ENCODE assay signal across 8 cellular contexts in the genomic region with DNA sequence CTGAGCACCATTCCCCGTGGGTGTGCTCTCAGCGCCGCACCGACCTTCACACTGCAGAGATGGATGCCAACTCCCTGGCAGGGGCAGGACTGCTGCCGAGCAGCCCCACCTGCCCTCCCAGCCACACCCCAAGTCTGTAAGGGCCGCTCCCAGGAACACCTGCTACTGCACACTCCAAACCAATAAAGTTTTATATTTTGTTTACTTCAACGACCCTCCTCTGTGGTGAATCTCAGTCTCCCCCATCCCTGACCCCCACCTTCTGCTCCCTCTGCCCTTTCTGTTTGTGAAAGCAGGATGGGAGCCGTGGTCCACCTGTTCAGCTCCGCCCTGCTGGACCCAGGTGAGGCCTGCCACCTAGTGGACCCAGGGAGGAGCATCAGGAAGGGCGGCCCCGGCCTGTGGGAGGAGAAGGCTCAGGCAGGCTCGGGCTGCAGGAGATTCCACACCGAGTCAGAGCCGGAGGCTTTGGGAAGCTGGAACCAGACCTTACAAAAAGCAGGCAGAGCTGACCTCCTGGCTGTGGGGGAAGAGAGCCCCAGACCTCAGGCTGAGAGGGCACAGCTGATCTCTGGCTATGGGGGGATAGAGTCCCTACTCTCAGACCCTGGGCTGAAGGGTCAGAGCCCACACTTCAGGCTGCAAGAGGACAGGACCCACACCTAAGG. TPM values are rescaled to one million over a fixed set of nuclear protein-coding genes. Genes with fewer than 3 reads are reported as not detected.
A peak's percentile ranks its signal among the peaks of the same experiment; 100 is the strongest.
DNase-seq lines count a peak whose midpoint lies in the region; ATAC-seq and TF ChIP-seq lines count a peak whose summit lies in the region.

No MANE protein-coding gene starts in this region.

- TF ChIP-seq CTCF in HCT116 (IDR thresholded peaks at IDR 0.05 in 2 of 3, conservative IDR thresholded peaks at IDR 0.05 in 1 of 3; ENCODE audit: borderline replicate concordance in 1 of 3, insufficient read depth in 1 of 3, low read depth in 2 of 3, low read length in 2 of 3) = peak; percentile 91 to 95 (median 93)

- no TSS peak for BruUV-seq in HCT116 (replicated peaks; lab: Mats Ljungman, UMichigan)

- peak; percentile 99 for TF ChIP-seq RAD21 in HCT116 (IDR thresholded peaks at IDR 0.05; ENCODE audit: low read depth)

- ATAC-seq in HCT116 (peak; percentile 98), GM21360 (IDR thresholded peaks at IDR 0.05; ENCODE audit: unreplicated experiment) (no peak)

- no peak overlapping the region for H3K9ac ChIP-seq in HCT116 (ENCODE audit: low read length)

- H3K27ac ChIP-seq in HCT116 (ENCODE audit: low read depth, low read length) = no peak overlapping the region

- H3K4me2 ChIP-seq in HCT116 (ENCODE audit: low read length) = peak overlapping the region; percentile 68

- no peak overlapping the region for H3K4me3 ChIP-seq in HCT116 (replicated peaks in 1 of 2; ENCODE audit: low read depth in 1 of 2, low read length in 2 of 2)

- POLR2A ChIA-PET in HCT116 (lab: Charles Lee) = no interaction called here

- RAD21 ChIA-PET in HCT116 (lab: Charles Lee; ENCODE audit: low non-redundant PET in 1 of 2, low total read pairs in 2 of 2, uncharacterized antibody in 2 of 2, unreplicated experiment in 2 of 2) = interaction anchor here in 1 of 2 experiments (1.2 kb wide), 1 partner anchor 145 kb away, joined by 5 read pairs; no protein-coding TSS in a partner anchor

- no peaks in the 10 kb centered on the region for H3K9me2 ChIP-seq in HCT116 (ENCODE audit: insufficient read depth)

- H3K79me2 ChIP-seq in HCT116 (ENCODE audit: insufficient read depth, low read length) = no peaks in the 10 kb centered on the region

- H3K9me3 ChIP-seq in HCT116 (ENCODE audit: control insufficient read depth in 1 of 2, insufficient read depth in 1 of 2, low read depth in 1 of 2, low read length in 2 of 2) = no peaks in the 10 kb centered on the region

- intact Hi-C loops in HCT116 (cut with micrococcal nuclease) = loop anchor here (1.0 kb wide), 1 partner anchor 146 kb away; no protein-coding TSS in a partner anchor

- TF ChIP-seq POLR2A in HCT116 (IDR thresholded peaks at IDR 0.05; ENCODE audit: borderline replicate concordance, extremely low read depth, insufficient read depth, insufficient read length) = no peak

- H3K27me3 ChIP-seq in HCT116 (ENCODE audit: insufficient read depth, low read length) = no peaks in the 10 kb centered on the region

- CTCF ChIA-PET in HCT116 (lab: Charles Lee) = interaction anchor here (0.6 to 2.0 kb wide), 9 partner anchors 10 to 148 kb away, joined by 3 to 13 read pairs (median 4); no protein-coding TSS in a partner anchor

- peak; percentile 28 for DNase-seq in COLO829 (ENCODE audit: low spot score)
- peak; percentile 53 for DNase-seq in HCT116 (ENCODE audit: low read depth, low spot score)
- peak; percentile 78 for DNase-seq in NCI-H2171 (lab: John Stamatoyannopoulos, UW)
- DNase-seq in activated CD4-positive, CD25-positive, alpha-beta regulatory T cell (lab: John Stamatoyannopoulos, UW) = peak; percentile 23 to 47 (median 31)
- peak; percentile 49 for DNase-seq in central memory CD4-positive, alpha-beta T cell
- DNase-seq in left kidney (ENCODE audit: low read depth, low spot score) = peak; percentile 95
- DNase-seq in stimulated activated CD4-positive, alpha-beta T cell treated with anti-CD3 and anti-CD28 coated beads, Interleukin-2, amount 100 ng/mL, for 48 hours = peak; percentile 59 to 71

- no peaks in the 10 kb centered on the region for H3K36me3 ChIP-seq in HCT116 (ENCODE audit: control insufficient read depth in 1 of 2, insufficient read depth in 2 of 2, low read length in 2 of 2)

- H3K4me1 ChIP-seq in HCT116 (ENCODE audit: control insufficient read depth in 1 of 2, insufficient read depth in 2 of 2, low read length in 2 of 2) = peaks cover 3 to 10% of the 10 kb centered on the region in 2 experiments; a peak in 3 of 4 replicates

- no peak overlapping the region for H2AFZ ChIP-seq in HCT116 (ENCODE audit: low read depth, low read length, poor library complexity, severe bottlenecking)

- no peaks in the 10 kb centered on the region for H4K20me1 ChIP-seq in HCT116 (ENCODE audit: insufficient read depth)

TF ChIP-seq in HCT116, 20 proteins besides CTCF, POLR2A, EP300 and RAD21:
- TF ChIP-seq, protein P1, sequence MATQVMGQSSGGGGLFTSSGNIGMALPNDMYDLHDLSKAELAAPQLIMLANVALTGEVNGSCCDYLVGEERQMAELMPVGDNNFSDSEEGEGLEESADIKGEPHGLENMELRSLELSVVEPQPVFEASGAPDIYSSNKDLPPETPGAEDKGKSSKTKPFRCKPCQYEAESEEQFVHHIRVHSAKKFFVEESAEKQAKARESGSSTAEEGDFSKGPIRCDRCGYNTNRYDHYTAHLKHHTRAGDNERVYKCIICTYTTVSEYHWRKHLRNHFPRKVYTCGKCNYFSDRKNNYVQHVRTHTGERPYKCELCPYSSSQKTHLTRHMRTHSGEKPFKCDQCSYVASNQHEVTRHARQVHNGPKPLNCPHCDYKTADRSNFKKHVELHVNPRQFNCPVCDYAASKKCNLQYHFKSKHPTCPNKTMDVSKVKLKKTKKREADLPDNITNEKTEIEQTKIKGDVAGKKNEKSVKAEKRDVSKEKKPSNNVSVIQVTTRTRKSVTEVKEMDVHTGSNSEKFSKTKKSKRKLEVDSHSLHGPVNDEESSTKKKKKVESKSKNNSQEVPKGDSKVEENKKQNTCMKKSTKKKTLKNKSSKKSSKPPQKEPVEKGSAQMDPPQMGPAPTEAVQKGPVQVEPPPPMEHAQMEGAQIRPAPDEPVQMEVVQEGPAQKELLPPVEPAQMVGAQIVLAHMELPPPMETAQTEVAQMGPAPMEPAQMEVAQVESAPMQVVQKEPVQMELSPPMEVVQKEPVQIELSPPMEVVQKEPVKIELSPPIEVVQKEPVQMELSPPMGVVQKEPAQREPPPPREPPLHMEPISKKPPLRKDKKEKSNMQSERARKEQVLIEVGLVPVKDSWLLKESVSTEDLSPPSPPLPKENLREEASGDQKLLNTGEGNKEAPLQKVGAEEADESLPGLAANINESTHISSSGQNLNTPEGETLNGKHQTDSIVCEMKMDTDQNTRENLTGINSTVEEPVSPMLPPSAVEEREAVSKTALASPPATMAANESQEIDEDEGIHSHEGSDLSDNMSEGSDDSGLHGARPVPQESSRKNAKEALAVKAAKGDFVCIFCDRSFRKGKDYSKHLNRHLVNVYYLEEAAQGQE (IDR thresholded peaks at IDR 0.05; ENCODE audit: low read depth) = no peak
- no peak for TF ChIP-seq FOSL1 (IDR thresholded peaks at IDR 0.05; ENCODE audit: low read depth)
- TF ChIP-seq JUND (IDR thresholded peaks at IDR 0.05) = no peak
- no peak for TF ChIP-seq POLR2AphosphoS5 (IDR thresholded peaks at IDR 0.05; ENCODE audit: low read depth, low read length)
- TF ChIP-seq CEBPB (IDR thresholded peaks at IDR 0.05; ENCODE audit: low read depth) = no peak
- peak; percentile 19 for TF ChIP-seq YY1 (IDR thresholded peaks at IDR 0.05; ENCODE audit: extremely low read depth, insufficient replicate concordance, low read depth, low read length)
- TF ChIP-seq ELF1 (IDR thresholded peaks at IDR 0.05; ENCODE audit: borderline replicate concordance, low read depth) = no peak

RNA-seq across cellular contexts. Expression of a gene that starts 1.0 kb away (rescaled TPM):
- not detected for total RNA-seq in HCT116 (2021; ENCODE audit: unreplicated experiment)
- polyA plus RNA-seq in HCT116 (2012) = not detected in 2 replicates

RNA-seq across cellular contexts. Expression of a gene that starts 5.3 kb away (rescaled TPM):
- 0.59 TPM for total RNA-seq in HCT116 (2021; ENCODE audit: unreplicated experiment)
- polyA plus RNA-seq in HCT116 (2012) = 0.32 and 0.38 TPM in 2 replicates

RNA-seq across cellular contexts. Expression of a gene that starts 17.3 kb away (rescaled TPM):
- 6.0 TPM for total RNA-seq in HCT116 (2021; ENCODE audit: unreplicated experiment)
- polyA plus RNA-seq in HCT116 (2012) = 8.7 and 9.7 TPM in 2 replicates

RNA-seq across cellular contexts. Expression of a gene that starts 57.2 kb away (rescaled TPM):
- 38.5 TPM for total RNA-seq in HCT116 (2021; ENCODE audit: unreplicated experiment)
- polyA plus RNA-seq in HCT116 (2012) = 43.1 and 49.7 TPM in 2 replicates

Comparison
In these comparisons a context has a peak if more than half of its experiments do, and no peak if none do; other contexts are left out.
1. DNase-seq: peak in every context shown above with its lines; median percentile 95 in left kidney; 78 in NCI-H2171; 65 in stimulated activated CD4-positive, alpha-beta T cell treated with anti-CD3 and anti-CD28 coated beads, Interleukin-2, amount 100 ng/mL, for 48 hours; 53 in HCT116; 49 in central memory CD4-positive, alpha-beta T cell; 31 in activated CD4-positive, CD25-positive, alpha-beta regulatory T cell; 28 in COLO829.